14 cellular contexts compared by ENCODE assay signal in the genomic region with DNA sequence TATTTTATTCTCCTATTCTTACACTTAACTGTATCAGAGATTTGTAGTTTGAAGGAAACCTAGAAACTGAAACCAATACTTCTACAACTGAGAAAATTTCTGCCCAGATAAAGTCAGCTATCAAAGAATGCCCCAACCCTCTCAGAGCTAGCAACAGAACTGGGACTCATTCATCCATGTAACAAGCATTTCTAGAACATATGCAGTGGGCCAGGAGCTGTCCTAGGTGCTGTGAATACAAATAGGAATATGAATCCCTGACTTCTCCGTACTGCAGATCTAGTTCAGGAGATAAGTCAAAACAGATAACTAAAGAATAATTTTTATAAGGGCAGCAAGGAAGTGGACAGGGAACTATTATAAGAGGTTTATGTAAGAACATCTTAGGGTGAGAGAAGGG.
"Had no signal": no experiment of that assay in that cellular context is flagged by ENCODE, and none has a peak within 500 bp of the region (broad histone marks: within the 10 kb centered on the region; RNA-seq: fewer than 3 reads in every experiment).

No MANE protein-coding gene starts in this region.

- H3K79me2 ChIP-seq: parathyroid adenoma had no signal

- H3K36me3 ChIP-seq: heart left ventricle, neural progenitor cell, tibial artery, uterus had no signal

- H3K9me3 ChIP-seq: body of pancreas, heart left ventricle, tibial artery, uterus had no signal

- H3K4me3 ChIP-seq: body of pancreas, heart left ventricle, neural progenitor cell, smooth muscle cell, tibial artery, uterus had no signal

- H3K27ac ChIP-seq: body of pancreas, foreskin keratinocyte, heart left ventricle, neural progenitor cell, parathyroid adenoma, tibial artery, uterus had no signal

- H3K4me2 ChIP-seq: neural progenitor cell, smooth muscle cell had no signal

- H3K4me1 ChIP-seq: body of pancreas, foreskin keratinocyte, heart left ventricle, parathyroid adenoma, uterus had no signal

- H3K9ac ChIP-seq: neural progenitor cell, parathyroid adenoma had no signal

- H2AFZ ChIP-seq: neural progenitor cell, parathyroid adenoma had no signal

- DNase-seq: activated CD4-positive, alpha-beta T cell treated with anti-CD3 and anti-CD28 coated beads, Interleukin-2, amount 50 U/mL, for 4 hours; activated naive CD4-positive, alpha-beta T cell treated with anti-CD3 and anti-CD28 coated beads, Interleukin-2, amount 50 U/mL, for 16 hours; activated T-cell treated with anti-CD3 and anti-CD28 coated beads, Interleukin-2, amount 50 U/mL, for 1 hour; body of pancreas; foreskin keratinocyte; heart left ventricle; kidney; tibial artery; uterus had no signal

- ATAC-seq: body of pancreas; esophagus mucosa; foreskin keratinocyte; heart left ventricle; stimulated activated effector memory CD8-positive, alpha-beta T cell treated with anti-CD3 and anti-CD28 coated beads, Interleukin-12 subunit alpha, Interleukin-12 subunit beta, amount 100 ng/mL, for 72 hours had no signal

- H3K27me3 ChIP-seq: body of pancreas, foreskin keratinocyte, heart left ventricle, neural progenitor cell, tibial artery, uterus had no signal
